10 cellular contexts compared by ENCODE assay signal in the genomic region with DNA sequence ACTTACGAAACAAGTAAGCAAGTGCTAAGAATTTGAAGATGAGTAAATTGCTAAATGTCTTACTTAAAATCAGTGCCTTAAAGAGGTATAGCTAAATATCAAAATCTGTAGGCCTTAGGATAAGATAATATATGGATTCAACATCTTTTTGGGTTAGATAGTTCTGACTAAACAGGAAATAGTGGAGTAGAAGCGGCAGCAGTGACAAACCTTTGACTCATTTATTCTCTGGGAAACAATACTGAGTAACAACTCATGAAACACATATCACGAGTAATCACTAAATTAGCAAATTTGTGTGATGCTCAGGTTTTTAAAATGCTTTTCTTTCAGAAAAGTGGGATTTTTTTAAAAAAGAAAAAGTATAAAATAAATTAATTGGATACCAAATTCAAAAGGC.
"Had no signal": no experiment of that assay in that cellular context is flagged by ENCODE, and none has a peak within 500 bp of the region (broad histone marks: within the 10 kb centered on the region; RNA-seq: fewer than 3 reads in every experiment).

No MANE protein-coding gene starts in this region.

- H3K9ac ChIP-seq: neural progenitor cell had no signal

- H3K4me2 ChIP-seq: neural progenitor cell had no signal

- ATAC-seq: activated CD4-positive, CD25-positive, alpha-beta regulatory T cell treated with anti-CD3 and anti-CD28 coated beads, Interleukin-2, amount 50 U/mL, for 24 hours had no signal

- H3K4me1 ChIP-seq: neural progenitor cell had no signal

- H2AFZ ChIP-seq: neural progenitor cell had no signal

- H3K9me3 ChIP-seq: ovary, thoracic aorta had no signal

- H3K27ac ChIP-seq: cardiac muscle cell, neural progenitor cell, ovary, thoracic aorta had no signal

- H3K36me3 ChIP-seq: cardiac muscle cell, neural progenitor cell, ovary, thoracic aorta had no signal

- H3K4me3 ChIP-seq: cardiac muscle cell, neural progenitor cell, ovary, thoracic aorta had no signal

- DNase-seq: activated T-cell treated with anti-CD3 and anti-CD28 coated beads, Interleukin-2, amount 50 U/mL, for 1 hour; amygdala; hippocampal formation; ovary; stimulated activated CD4-positive, alpha-beta T cell treated with anti-CD3 and anti-CD28 coated beads, Interleukin-4, amount 100 ng/mL, for 24 hours; T-helper 2 cell had no signal

- H3K27me3 ChIP-seq: cardiac muscle cell, neural progenitor cell, ovary had no signal
